ENCODE assay signal across 9 cellular contexts in the genomic region with DNA sequence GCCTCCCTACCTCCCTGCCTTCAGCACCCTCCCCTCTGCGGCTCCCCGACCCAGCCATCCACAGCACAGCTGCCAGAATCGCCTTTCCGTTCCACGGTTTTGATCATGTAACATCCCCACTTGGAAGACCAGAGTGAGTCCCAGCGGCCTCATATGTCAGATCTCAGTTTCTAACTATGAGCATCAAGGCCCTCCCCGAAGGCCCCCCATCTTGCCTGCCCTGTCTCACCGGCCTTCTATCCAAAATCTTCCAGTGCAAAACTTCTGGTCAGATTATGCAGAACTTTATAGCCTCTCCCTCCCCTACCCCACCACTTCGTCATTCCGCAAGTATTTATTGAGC. TPM values are rescaled to one million over a fixed set of nuclear protein-coding genes. Genes with fewer than 3 reads are reported as not detected.
A peak's percentile ranks its signal among the peaks of the same experiment; 100 is the strongest.
DNase-seq lines count a peak whose midpoint lies in the region; ATAC-seq and TF ChIP-seq lines count a peak whose summit lies in the region.
"Had no signal": no experiment of that assay in that cellular context is flagged by ENCODE, and none has a peak within 500 bp of the region (broad histone marks: within the 10 kb centered on the region; RNA-seq: fewer than 3 reads in every experiment).

No MANE protein-coding gene starts in this region.

- no peak overlapping the region for H3K27ac ChIP-seq in CD4-positive, CD25-positive, alpha-beta regulatory T cell (ENCODE audit: insufficient read depth, low read length, poor library complexity, severe bottlenecking)
- H3K27ac ChIP-seq in effector memory CD4-positive, alpha-beta T cell (ENCODE audit: insufficient read depth, low read length, poor library complexity, severe bottlenecking): no peak overlapping the region
- peak overlapping the region; percentile 53 for H3K27ac ChIP-seq in osteoblast (ENCODE audit: low read depth, low read length)

- peaks cover 6 to 16% (median 13%) of the 10 kb centered on the region in 4 donors for H3K4me1 Mint-ChIP-seq in CD4-positive, CD25-positive, alpha-beta regulatory T cell

- H3K36me3 Mint-ChIP-seq in CD4-positive, CD25-positive, alpha-beta regulatory T cell: no peaks in the 10 kb centered on the region

- H3K79me2 ChIP-seq in osteoblast (ENCODE audit: insufficient read depth, low read length): no peaks in the 10 kb centered on the region

- H4K20me1 ChIP-seq in osteoblast (ENCODE audit: insufficient read depth, low read length): no peaks in the 10 kb centered on the region

- ATAC-seq in CD4-positive, CD25-positive, alpha-beta regulatory T cell (ENCODE audit: low read depth in 2 of 2): no peak
- ATAC-seq in HG03378 (IDR thresholded peaks at IDR 0.05; ENCODE audit: unreplicated experiment) (peak; percentile 17), GM21390 (IDR thresholded peaks at IDR 0.05; ENCODE audit: unreplicated experiment) (no peak), HG03039 (IDR thresholded peaks at IDR 0.05; ENCODE audit: unreplicated experiment) (no peak)

- H3K4me3 Mint-ChIP-seq in CD4-positive, CD25-positive, alpha-beta regulatory T cell: peak overlapping the region; percentile 57 to 80 (median 66)

- peak overlapping the region; percentile 81 for H3K4me2 ChIP-seq in osteoblast (ENCODE audit: insufficient read depth, low read length)

- peaks cover 0 to 4% (median 0%) of the 10 kb centered on the region in 7 donors for H3K9me3 Mint-ChIP-seq in CD4-positive, CD25-positive, alpha-beta regulatory T cell

- H3K4me3 ChIP-seq in CD4-positive, CD25-positive, alpha-beta regulatory T cell (ENCODE audit: low read depth, low read length): no peak overlapping the region
- H3K4me3 ChIP-seq in effector memory CD4-positive, alpha-beta T cell (ENCODE audit: insufficient read depth, low read depth, low read length, poor library complexity, severe bottlenecking): peak overlapping the region; percentile 41
- H3K4me3 ChIP-seq in osteoblast (ENCODE audit: insufficient read depth, low read length): peak overlapping the region; percentile 64

- no peaks in the 10 kb centered on the region for H3K9me3 ChIP-seq in CD4-positive, CD25-positive, alpha-beta regulatory T cell (ENCODE audit: control insufficient read depth in 2 of 2, low read length in 2 of 2)
- H3K9me3 ChIP-seq in effector memory CD4-positive, alpha-beta T cell (ENCODE audit: control insufficient read depth, low read length): no peaks in the 10 kb centered on the region
- no peaks in the 10 kb centered on the region for H3K9me3 ChIP-seq in osteoblast (ENCODE audit: low read depth, low read length)

- peaks cover 14% of the 10 kb centered on the region for H3K4me1 ChIP-seq in CD4-positive, CD25-positive, alpha-beta regulatory T cell (ENCODE audit: control insufficient read depth, insufficient read depth, low read length, poor library complexity, severe bottlenecking)
- peaks cover 11% of the 10 kb centered on the region for H3K4me1 ChIP-seq in effector memory CD4-positive, alpha-beta T cell (ENCODE audit: control insufficient read depth, insufficient read depth, low read length, poor library complexity, severe bottlenecking)
- H3K4me1 ChIP-seq in osteoblast (ENCODE audit: insufficient read depth, low read length): peaks cover 14% of the 10 kb centered on the region

- TF ChIP-seq CTCF in osteoblast (IDR thresholded peaks at IDR 0.05; ENCODE audit: extremely low read depth, low read depth, low read length): no peak

- peak overlapping the region; percentile 85 for H2AFZ ChIP-seq in osteoblast (ENCODE audit: low read length)

- no peak for DNase-seq in CD4-positive, CD25-positive, alpha-beta regulatory T cell
- DNase-seq in effector memory CD4-positive, alpha-beta T cell: no peak
- no peak for DNase-seq in osteoblast (ENCODE audit: insufficient read length, low spot score, missing footprints)
- DNase-seq in kidney glomerular epithelial cell (lab: John Stamatoyannopoulos, UW): no peak
- DNase-seq in NCI-H1105 (lab: John Stamatoyannopoulos, UW): no peak

- peaks cover 74% of the 10 kb centered on the region for H3K27me3 Mint-ChIP-seq in CD4-positive, CD25-positive, alpha-beta regulatory T cell

- H3K27ac Mint-ChIP-seq in CD4-positive, CD25-positive, alpha-beta regulatory T cell: no peak overlapping the region

- no peaks in the 10 kb centered on the region for H3K36me3 ChIP-seq in CD4-positive, CD25-positive, alpha-beta regulatory T cell (ENCODE audit: control insufficient read depth, insufficient read depth, low read length)
- H3K36me3 ChIP-seq in effector memory CD4-positive, alpha-beta T cell (ENCODE audit: control insufficient read depth, insufficient read depth, low read length): no peaks in the 10 kb centered on the region
- no peaks in the 10 kb centered on the region for H3K36me3 ChIP-seq in osteoblast (ENCODE audit: insufficient read depth, low read length)

- peaks cover 40% of the 10 kb centered on the region for H3K27me3 ChIP-seq in CD4-positive, CD25-positive, alpha-beta regulatory T cell (ENCODE audit: control insufficient read depth, insufficient read depth, low read length)
- H3K27me3 ChIP-seq in effector memory CD4-positive, alpha-beta T cell (replicated peaks; ENCODE audit: control insufficient read depth, insufficient read depth, low read length, poor library complexity, severe bottlenecking): peaks cover 18% of the 10 kb centered on the region
- H3K27me3 ChIP-seq in osteoblast (ENCODE audit: insufficient read depth, low read length): peaks cover 27% of the 10 kb centered on the region

RNA-seq across cellular contexts. Expression of a gene that starts 20.3 kb away (rescaled TPM):
- total RNA-seq in CD4-positive, CD25-positive, alpha-beta regulatory T cell: not detected
- polyA plus RNA-seq in CD4-positive, CD25-positive, alpha-beta regulatory T cell: not detected
- total RNA-seq in osteoblast: not detected in 2 replicates
- total RNA-seq: dermis microvascular lymphatic vessel endothelial cell had no signal
